In genomic region chr14:98926151-98926550, GRCh38 we compare ENCODE assay signal across 14 cellular contexts.
DNase-seq lines count a peak whose midpoint lies in the region; ATAC-seq lines count a peak whose summit lies in the region.
"Had no signal": no experiment of that assay in that cellular context is flagged by ENCODE, and none has a peak within 500 bp of the region (broad histone marks: within the 10 kb centered on the region; RNA-seq: fewer than 3 reads in every experiment).

No MANE protein-coding gene starts in this region.

- no peak overlapping the region for H4K8ac ChIP-seq in trophoblast cell (ENCODE audit: low read depth, low read length)

- no CpG with 5 or more reads among the region's 11 CpGs for WGBS in trophoblast cell (ENCODE audit: extremely low coverage, insufficient coverage, insufficient read length)

- intact Hi-C loops in CD4-positive, alpha-beta memory T cell (cut with micrococcal nuclease) = no loop called here
- intact Hi-C loops in activated CD4-positive, alpha-beta T cell treated with anti-CD3 and anti-CD28 coated beads for 36 hours (cut with DNase I, micrococcal nuclease) = no loop called here
- intact Hi-C loops in activated T-helper 1 cell treated with anti-CD3 and anti-CD28 coated beads, Interleukin-12 subunit alpha, Interleukin-12 subunit beta, Interleukin-2, Interleukin-4 antibody, amounts not matched to agents 30 ng/mL and 10 ng/mL and 1 ng/mL, durations not matched to agents 14 hours and 24 hours and 36 hours (cut with micrococcal nuclease) = no loop called here
- intact Hi-C loops in cardiac septum (cut with DNase I) = no loop called here

- no peaks in the 10 kb centered on the region for H3K27me3 ChIP-seq in CD4-positive, alpha-beta memory T cell (ENCODE audit: insufficient read depth, low read length)
- H3K27me3 ChIP-seq in trophoblast cell (ENCODE audit: insufficient read depth, low read length) = no peaks in the 10 kb centered on the region
- H3K27me3 ChIP-seq: tibial nerve had no signal

- H3K36me3 ChIP-seq in CD4-positive, alpha-beta memory T cell (ENCODE audit: insufficient read depth, low read length) = no peaks in the 10 kb centered on the region
- no peaks in the 10 kb centered on the region for H3K36me3 ChIP-seq in trophoblast cell (ENCODE audit: control insufficient read depth in 1 of 2, insufficient read depth in 2 of 2, low read length in 2 of 2)
- H3K36me3 ChIP-seq: tibial nerve had no signal

- POLR2A ChIA-PET in CD4-positive, alpha-beta memory T cell (lab: Charles Lee; ENCODE audit: partially characterized antibody) = interaction anchor here (0.7 to 1.7 kb wide), 5 partner anchors 11 to 312 kb away, joined by 3 to 11 read pairs (median 3); no protein-coding TSS in a partner anchor
- POLR2A ChIA-PET in activated CD4-positive, alpha-beta T cell treated with anti-CD3 and anti-CD28 coated beads for 36 hours (lab: Charles Lee) = no interaction called here

- DNase-seq in CD4-positive, alpha-beta memory T cell = peak; percentile 49 to 60 (median 56)
- peak; percentile 61 for DNase-seq in activated CD4-positive, alpha-beta T cell treated with anti-CD3 and anti-CD28 coated beads for 36 hours
- DNase-seq in trophoblast cell = no peak
- no peak for DNase-seq in activated T-helper 1 cell treated with anti-CD3 and anti-CD28 coated beads, Interleukin-12 subunit alpha, Interleukin-12 subunit beta, Interleukin-2, Interleukin-4 antibody, amounts not matched to agents 30 ng/mL and 10 ng/mL and 1 ng/mL, durations not matched to agents 14 hours and 24 hours and 36 hours (ENCODE audit: low spot score)
- no peak for DNase-seq in cardiac septum (ENCODE audit: low spot score)
- DNase-seq: foreskin fibroblast, H9, Kasumi-1, mesendoderm had no signal

- peaks cover 0 to 12% (median 7%) of the 10 kb centered on the region in 8 donors for H3K9me3 Mint-ChIP-seq in CD4-positive, alpha-beta memory T cell
- H3K9me3 Mint-ChIP-seq in activated CD4-positive, alpha-beta T cell treated with anti-CD3 and anti-CD28 coated beads for 36 hours (ENCODE audit: low read depth) = peaks cover 10% of the 10 kb centered on the region
- peaks cover 12% of the 10 kb centered on the region for H3K9me3 Mint-ChIP-seq in activated naive CD4-positive, alpha-beta T cell treated with anti-CD3 and anti-CD28 coated beads, Interleukin-2, amount 50 U/mL, for 24 hours
- peaks cover 9% of the 10 kb centered on the region for H3K9me3 Mint-ChIP-seq in activated T-helper 1 cell treated with anti-CD3 and anti-CD28 coated beads, Interleukin-12 subunit alpha, Interleukin-12 subunit beta, Interleukin-2, Interleukin-4 antibody, amounts not matched to agents 30 ng/mL and 10 ng/mL and 1 ng/mL, durations not matched to agents 14 hours and 24 hours and 36 hours
- H3K9me3 Mint-ChIP-seq: H9 had no signal

- no peak overlapping the region for H3K4me2 ChIP-seq in trophoblast cell (ENCODE audit: low read length)

- no peak overlapping the region for H2BK5ac ChIP-seq in trophoblast cell (ENCODE audit: low read depth, low read length, poor library complexity)

- no peak overlapping the region for H2AK5ac ChIP-seq in trophoblast cell (ENCODE audit: low read length)

- H4K12ac ChIP-seq in trophoblast cell (ENCODE audit: low read depth, low read length) = no peak overlapping the region

- H3K9ac ChIP-seq in trophoblast cell (ENCODE audit: low read length) = no peak overlapping the region

- no peaks in the 10 kb centered on the region for H3K9me3 ChIP-seq in CD4-positive, alpha-beta memory T cell (ENCODE audit: control insufficient read depth in 1 of 2, low read length in 2 of 2)
- H3K9me3 ChIP-seq in trophoblast cell (ENCODE audit: insufficient read depth, low read depth, low read length) = peaks cover 3% of the 10 kb centered on the region

- peak; percentile 63 for ATAC-seq in activated CD4-positive, alpha-beta T cell treated with anti-CD3 and anti-CD28 coated beads for 36 hours
- ATAC-seq in HG02798 (IDR thresholded peaks at IDR 0.05; ENCODE audit: poor library complexity, unreplicated experiment) (no peak), HG03045 (IDR thresholded peaks at IDR 0.05; ENCODE audit: unreplicated experiment) (no peak)

- H3K23ac ChIP-seq in trophoblast cell (ENCODE audit: low read length) = no peak overlapping the region

- peaks cover 30 to 55% (median 42%) of the 10 kb centered on the region in 4 donors for H3K4me1 Mint-ChIP-seq in CD4-positive, alpha-beta memory T cell
- H3K4me1 Mint-ChIP-seq in activated CD4-positive, alpha-beta T cell treated with anti-CD3 and anti-CD28 coated beads for 36 hours = peaks cover 61% of the 10 kb centered on the region
- H3K4me1 Mint-ChIP-seq in activated naive CD4-positive, alpha-beta T cell treated with anti-CD3 and anti-CD28 coated beads, Interleukin-2, amount 50 U/mL, for 24 hours = peaks cover 61% of the 10 kb centered on the region
- H3K4me1 Mint-ChIP-seq in activated T-helper 1 cell treated with anti-CD3 and anti-CD28 coated beads, Interleukin-12 subunit alpha, Interleukin-12 subunit beta, Interleukin-2, Interleukin-4 antibody, amounts not matched to agents 30 ng/mL and 10 ng/mL and 1 ng/mL, durations not matched to agents 14 hours and 24 hours and 36 hours (ENCODE audit: low read depth) = peaks cover 21% of the 10 kb centered on the region

- H3K4me3 Mint-ChIP-seq in CD4-positive, alpha-beta memory T cell = peak overlapping the region in 7 of 8 donors; percentile 29 to 71 (median 58)
- H3K4me3 Mint-ChIP-seq in activated CD4-positive, alpha-beta T cell treated with anti-CD3 and anti-CD28 coated beads for 36 hours = peak overlapping the region; percentile 28
- H3K4me3 Mint-ChIP-seq in activated naive CD4-positive, alpha-beta T cell treated with anti-CD3 and anti-CD28 coated beads, Interleukin-2, amount 50 U/mL, for 24 hours = peak overlapping the region; percentile 67
- H3K4me3 Mint-ChIP-seq in activated T-helper 1 cell treated with anti-CD3 and anti-CD28 coated beads, Interleukin-12 subunit alpha, Interleukin-12 subunit beta, Interleukin-2, Interleukin-4 antibody, amounts not matched to agents 30 ng/mL and 10 ng/mL and 1 ng/mL, durations not matched to agents 14 hours and 24 hours and 36 hours = no peak overlapping the region
- H3K4me3 Mint-ChIP-seq: H9; T-helper 2 cell treated with Interferon-gamma antibody and Interleukin-4, amounts not matched to agents 5 μg/mL and 100 μg/mL, for 36 hours had no signal

- no peaks in the 10 kb centered on the region for H3K79me2 ChIP-seq in trophoblast cell (ENCODE audit: control insufficient read depth, insufficient read depth, low read length, poor library complexity)

- H3K36me3 Mint-ChIP-seq in CD4-positive, alpha-beta memory T cell = peaks cover 0 to 7% of the 10 kb centered on the region in 2 donors
- H3K36me3 Mint-ChIP-seq in activated CD4-positive, alpha-beta T cell treated with anti-CD3 and anti-CD28 coated beads for 36 hours (ENCODE audit: low read depth) = peaks cover 6% of the 10 kb centered on the region
- H3K36me3 Mint-ChIP-seq in activated naive CD4-positive, alpha-beta T cell treated with anti-CD3 and anti-CD28 coated beads, Interleukin-2, amount 50 U/mL, for 24 hours = peaks cover 10% of the 10 kb centered on the region
- H3K36me3 Mint-ChIP-seq in activated T-helper 1 cell treated with anti-CD3 and anti-CD28 coated beads, Interleukin-12 subunit alpha, Interleukin-12 subunit beta, Interleukin-2, Interleukin-4 antibody, amounts not matched to agents 30 ng/mL and 10 ng/mL and 1 ng/mL, durations not matched to agents 14 hours and 24 hours and 36 hours (ENCODE audit: low read depth) = no peaks in the 10 kb centered on the region

- H2BK12ac ChIP-seq in trophoblast cell (ENCODE audit: low read length) = no peak overlapping the region

- no peak overlapping the region for H3K27ac ChIP-seq in CD4-positive, alpha-beta memory T cell (ENCODE audit: low read depth, low read length)
- no peak overlapping the region for H3K27ac ChIP-seq in trophoblast cell (ENCODE audit: low read depth, low read length)
- H3K27ac ChIP-seq: tibial nerve had no signal

- CTCF ChIA-PET in CD4-positive, alpha-beta memory T cell (lab: Charles Lee; ENCODE audit: partially characterized antibody) = interaction anchor here (1.1 kb wide), 2 partner anchors 11 to 14 kb away, joined by 3 to 5 read pairs; no protein-coding TSS in a partner anchor
- CTCF ChIA-PET in activated CD4-positive, alpha-beta T cell treated with anti-CD3 and anti-CD28 coated beads for 36 hours (lab: Charles Lee) = interaction anchor here (1.0 kb wide), 1 partner anchor 788 kb away, joined by 3 read pairs; no protein-coding TSS in a partner anchor

- H3K18ac ChIP-seq in trophoblast cell (ENCODE audit: low read length) = no peak overlapping the region

- H3K4me1 ChIP-seq in CD4-positive, alpha-beta memory T cell (ENCODE audit: insufficient read depth, low read length) = peaks cover 42% of the 10 kb centered on the region
- no peaks in the 10 kb centered on the region for H3K4me1 ChIP-seq in trophoblast cell (ENCODE audit: control insufficient read depth in 1 of 2, insufficient read depth in 2 of 2, low read length in 2 of 2)
- H3K4me1 ChIP-seq: tibial nerve had no signal

- H2AFZ ChIP-seq in trophoblast cell (ENCODE audit: insufficient read depth, low read length, poor library complexity) = no peak overlapping the region

- peak overlapping the region; percentile 59 to 89 (median 80) for H3K27ac Mint-ChIP-seq in CD4-positive, alpha-beta memory T cell
- peak overlapping the region; percentile 61 for H3K27ac Mint-ChIP-seq in activated CD4-positive, alpha-beta T cell treated with anti-CD3 and anti-CD28 coated beads for 36 hours
- H3K27ac Mint-ChIP-seq in activated naive CD4-positive, alpha-beta T cell treated with anti-CD3 and anti-CD28 coated beads, Interleukin-2, amount 50 U/mL, for 24 hours = peak overlapping the region; percentile 91
- no peak overlapping the region for H3K27ac Mint-ChIP-seq in activated T-helper 1 cell treated with anti-CD3 and anti-CD28 coated beads, Interleukin-12 subunit alpha, Interleukin-12 subunit beta, Interleukin-2, Interleukin-4 antibody, amounts not matched to agents 30 ng/mL and 10 ng/mL and 1 ng/mL, durations not matched to agents 14 hours and 24 hours and 36 hours
- H3K27ac Mint-ChIP-seq: H9; T-helper 2 cell treated with Interferon-gamma antibody and Interleukin-4, amounts not matched to agents 5 μg/mL and 100 μg/mL, for 36 hours had no signal

- H3K79me1 ChIP-seq in trophoblast cell (ENCODE audit: low read length) = no peaks in the 10 kb centered on the region

- H3K14ac ChIP-seq in trophoblast cell (ENCODE audit: low read length) = no peak overlapping the region

- H4K91ac ChIP-seq in trophoblast cell (ENCODE audit: low read depth, low read length) = no peak overlapping the region

- no peak overlapping the region for H2BK120ac ChIP-seq in trophoblast cell (ENCODE audit: insufficient read depth, low read length, poor library complexity)

- no peaks in the 10 kb centered on the region for H3K27me3 Mint-ChIP-seq in CD4-positive, alpha-beta memory T cell
- no peaks in the 10 kb centered on the region for H3K27me3 Mint-ChIP-seq in activated CD4-positive, alpha-beta T cell treated with anti-CD3 and anti-CD28 coated beads for 36 hours
- no peaks in the 10 kb centered on the region for H3K27me3 Mint-ChIP-seq in activated naive CD4-positive, alpha-beta T cell treated with anti-CD3 and anti-CD28 coated beads, Interleukin-2, amount 50 U/mL, for 24 hours
- H3K27me3 Mint-ChIP-seq in activated T-helper 1 cell treated with anti-CD3 and anti-CD28 coated beads, Interleukin-12 subunit alpha, Interleukin-12 subunit beta, Interleukin-2, Interleukin-4 antibody, amounts not matched to agents 30 ng/mL and 10 ng/mL and 1 ng/mL, durations not matched to agents 14 hours and 24 hours and 36 hours (ENCODE audit: insufficient read depth) = peaks cover 8% of the 10 kb centered on the region

- H3K4me3 ChIP-seq in CD4-positive, alpha-beta memory T cell (ENCODE audit: low read length in 2 of 2) = no peak overlapping the region
- peak overlapping the region; percentile 46 for H3K4me3 ChIP-seq in trophoblast cell (ENCODE audit: low read depth, low read length)
- H3K4me3 ChIP-seq: tibial nerve had no signal

- no peak overlapping the region for H3K4ac ChIP-seq in trophoblast cell (ENCODE audit: low read depth, low read length)

Comparison
In these comparisons a context has a peak if more than half of its experiments do, and no peak if none do; other contexts are left out.
1. DNase-seq: peak in CD4-positive, alpha-beta memory T cell (5 of 5) and activated CD4-positive, alpha-beta T cell treated with anti-CD3 and anti-CD28 coated beads for 36 hours (single experiment); none in trophoblast cell (0 of 2), activated T-helper 1 cell treated with anti-CD3 and anti-CD28 coated beads, Interleukin-12 subunit alpha, Interleukin-12 subunit beta, Interleukin-2, Interleukin-4 antibody, amounts not matched to agents 30 ng/mL and 10 ng/mL and 1 ng/mL, durations not matched to agents 14 hours and 24 hours and 36 hours (single experiment) and cardiac septum (single experiment).